In genomic region chr4:53987761-53988171, GRCh38 we compare ENCODE assay signal across 13 cellular contexts.
A peak's percentile ranks its signal among the peaks of the same experiment; 100 is the strongest.
DNase-seq lines count a peak whose midpoint lies in the region; ATAC-seq and TF ChIP-seq lines count a peak whose summit lies in the region.
"Had no signal": no experiment of that assay in that cellular context is flagged by ENCODE, and none has a peak within 500 bp of the region (broad histone marks: within the 10 kb centered on the region; RNA-seq: fewer than 3 reads in every experiment).

No MANE protein-coding gene starts in this region.

- H3K36me3 ChIP-seq in mesodermal cell (ENCODE audit: control insufficient read depth, insufficient read depth, low read length) (no peaks in the 10 kb centered on the region), prostate gland (no peaks in the 10 kb centered on the region)
- H3K36me3 ChIP-seq: gastrocnemius medialis, pancreas, thyroid gland had no signal

- DNase-seq in COLO829 (ENCODE audit: low spot score) (peak; percentile 18), M059J (ENCODE audit: low read depth) (peak; percentile 67), epithelial cell of esophagus (ENCODE audit: low read depth) (peak; percentile 88), prostate gland (ENCODE audit: low spot score) (no peak)
- no peak for DNase-seq in stimulated activated naive CD4-positive, alpha-beta T cell (lab: John Stamatoyannopoulos, UW)
- no peak for DNase-seq in activated CD8-positive, alpha-beta memory T cell treated with anti-CD3 and anti-CD28 coated beads for 24 hours
- DNase-seq: Calu3, gastrocnemius medialis, NCI-H1930, pancreas, thyroid gland had no signal

- 80% methylated on average over 1 of the region's 1 CpG; no CpG with 5 or more reads in 1 of the 2 experiments for WGBS in mesodermal cell (ENCODE audit: insufficient coverage in 2 of 2), 2 experiments
- 88% methylated on average over 1 of the region's 1 CpG for WGBS in prostate gland

- intact Hi-C loops in prostate gland (cut with DNase I), result no loop called here

- no peak for TF ChIP-seq POLR2A in prostate gland (IDR thresholded peaks at IDR 0.05)

- H3K27me3 ChIP-seq in prostate gland (replicated peaks; ENCODE audit: insufficient read depth), result no peaks in the 10 kb centered on the region
- H3K27me3 ChIP-seq: gastrocnemius medialis, pancreas, thyroid gland had no signal

- no peaks in the 10 kb centered on the region for H3K9me3 ChIP-seq in mesodermal cell (ENCODE audit: control insufficient read depth, low read length)
- H3K9me3 ChIP-seq in prostate gland, result no peaks in the 10 kb centered on the region
- H3K9me3 ChIP-seq: gastrocnemius medialis, pancreas, thyroid gland had no signal

- TF ChIP-seq CTCF in epithelial cell of esophagus (IDR thresholded peaks at IDR 0.05; ENCODE audit: insufficient read depth, low read depth, low read length, missing control alignments), result no peak
- TF ChIP-seq CTCF in prostate gland (IDR thresholded peaks at IDR 0.05), result no peak

- no peak overlapping the region for H3K4me3 ChIP-seq in epithelial cell of esophagus (ENCODE audit: low read length)
- H3K4me3 ChIP-seq in mesodermal cell (ENCODE audit: extremely low read depth, insufficient read depth, low read length, poor library complexity, severe bottlenecking), result no peak overlapping the region
- no peak overlapping the region for H3K4me3 ChIP-seq in prostate gland
- H3K4me3 ChIP-seq: gastrocnemius medialis, pancreas, thyroid gland had no signal

- H3K27ac ChIP-seq in mesodermal cell (ENCODE audit: low read depth, low read length, severe bottlenecking), result peak overlapping the region; percentile 1
- H3K27ac ChIP-seq in prostate gland, result no peak overlapping the region
- H3K27ac ChIP-seq: gastrocnemius medialis, pancreas, thyroid gland had no signal

- ATAC-seq in HG03159 (IDR thresholded peaks at IDR 0.05; ENCODE audit: unreplicated experiment), result no peak
- ATAC-seq: gastrocnemius medialis had no signal

- H3K4me1 ChIP-seq in mesodermal cell (ENCODE audit: control insufficient read depth, insufficient read depth, low read length, poor library complexity, severe bottlenecking), result peaks cover 6% of the 10 kb centered on the region
- H3K4me1 ChIP-seq in prostate gland (replicated peaks), result no peaks in the 10 kb centered on the region
- H3K4me1 ChIP-seq: gastrocnemius medialis, pancreas, thyroid gland had no signal

Comparison
In these comparisons a context has a peak if more than half of its experiments do, and no peak if none do; other contexts are left out.
1. DNase-seq: peak in COLO829 (single experiment), M059J (single experiment) and epithelial cell of esophagus (single experiment); none in prostate gland (single experiment), stimulated activated naive CD4-positive, alpha-beta T cell (0 of 6) and activated CD8-positive, alpha-beta memory T cell treated with anti-CD3 and anti-CD28 coated beads for 24 hours (single experiment).